ENCODE assay signal across 8 cellular contexts in genomic region chr5:68214472-68215207, GRCh38. TPM values are rescaled to one million over a fixed set of nuclear protein-coding genes. Genes with fewer than 3 reads are reported as not detected.
A peak's percentile ranks its signal among the peaks of the same experiment; 100 is the strongest.
DNase-seq lines count a peak whose midpoint lies in the region; ATAC-seq and TF ChIP-seq lines count a peak whose summit lies in the region.

No MANE protein-coding gene starts in this region.

- peak overlapping the region; percentile 88 for H3K4me2 ChIP-seq in SU-DHL-6 (ENCODE audit: low read depth, low read length, poor library complexity, severe bottlenecking)
- H3K4me2 ChIP-seq in trophoblast cell (ENCODE audit: low read length) = peak overlapping the region; percentile 90

- peak overlapping the region; percentile 87 for H4K8ac ChIP-seq in trophoblast cell (ENCODE audit: low read depth, low read length)

- peaks cover 32% of the 10 kb centered on the region for H3K79me2 ChIP-seq in SU-DHL-6 (ENCODE audit: insufficient read depth, low read length)
- H3K79me2 ChIP-seq in trophoblast cell (ENCODE audit: control insufficient read depth, insufficient read depth, low read length, poor library complexity) = peaks cover 20% of the 10 kb centered on the region

- H2BK120ac ChIP-seq in trophoblast cell (ENCODE audit: insufficient read depth, low read length, poor library complexity) = peak overlapping the region; percentile 91

- peaks cover 10% of the 10 kb centered on the region for H4K20me1 ChIP-seq in SU-DHL-6 (ENCODE audit: low read depth, low read length)

- DNase-seq in activated CD4-positive, CD25-positive, alpha-beta regulatory T cell (lab: John Stamatoyannopoulos, UW) = peak in 3 of 4 experiments; percentile 38 to 65 (median 56)
- DNase-seq in activated CD4-positive, CD25-positive, alpha-beta regulatory T cell treated with anti-CD3 and anti-CD28 coated beads, Interleukin-2, amount 50 U/mL, for 72 hours = no peak
- DNase-seq in fibroblast of mammary gland (ENCODE audit: low read depth) (no peak), trophoblast cell (peak; percentile 33 to 87), NCI-H2107 (lab: John Stamatoyannopoulos, UW) (no peak), NCI-H446 (lab: John Stamatoyannopoulos, UW) (no peak)

- ATAC-seq in HG02678 (IDR thresholded peaks at IDR 0.05; ENCODE audit: unreplicated experiment) = peak; percentile 13

- H3K9ac ChIP-seq in SU-DHL-6 (ENCODE audit: low read length) (peak overlapping the region; percentile 95), trophoblast cell (ENCODE audit: low read length) (peak overlapping the region; percentile 85)

- no peaks in the 10 kb centered on the region for H3K27me3 ChIP-seq in SU-DHL-6 (ENCODE audit: low read length)
- no peaks in the 10 kb centered on the region for H3K27me3 ChIP-seq in trophoblast cell (ENCODE audit: insufficient read depth, low read length)

- peak overlapping the region; percentile 82 for H2BK12ac ChIP-seq in trophoblast cell (ENCODE audit: low read length)

- peaks cover 18% of the 10 kb centered on the region for H3K79me1 ChIP-seq in trophoblast cell (ENCODE audit: low read length)

- H3K9me3 ChIP-seq in SU-DHL-6 (ENCODE audit: insufficient read depth, low read length) (peaks cover 6% of the 10 kb centered on the region; the same call in 1 of the 2 replicates), trophoblast cell (ENCODE audit: insufficient read depth, low read depth, low read length) (peaks cover 6% of the 10 kb centered on the region)

- H2BK5ac ChIP-seq in trophoblast cell (ENCODE audit: low read depth, low read length, poor library complexity) = peak overlapping the region; percentile 99

- peak overlapping the region; percentile 92 for H3K4ac ChIP-seq in trophoblast cell (ENCODE audit: low read depth, low read length)

- H3K18ac ChIP-seq in trophoblast cell (ENCODE audit: low read length) = peak overlapping the region; percentile 83

- H3K23ac ChIP-seq in trophoblast cell (ENCODE audit: low read length) = no peak overlapping the region

- H3K14ac ChIP-seq in trophoblast cell (ENCODE audit: low read length) = peak overlapping the region; percentile 92

- peak overlapping the region; percentile 73 for H2AFZ ChIP-seq in SU-DHL-6 (ENCODE audit: low read depth, low read length, severe bottlenecking)
- peak overlapping the region; percentile 99 for H2AFZ ChIP-seq in trophoblast cell (ENCODE audit: insufficient read depth, low read length, poor library complexity)

- TF ChIP-seq CTCF in SU-DHL-6 (IDR thresholded peaks at IDR 0.05; ENCODE audit: insufficient read depth, low read length, poor library complexity, severe bottlenecking) = no peak
- no peak for TF ChIP-seq CTCF in fibroblast of mammary gland (conservative IDR thresholded peaks at IDR 0.05; ENCODE audit: control insufficient read depth, insufficient read depth, low read depth, low read length)

- no peaks in the 10 kb centered on the region for H3F3A ChIP-seq in SU-DHL-6 (ENCODE audit: insufficient read depth)

- no peaks in the 10 kb centered on the region for H3K9me2 ChIP-seq in SU-DHL-6 (replicated peaks; ENCODE audit: insufficient read depth, low read length)

- H4K91ac ChIP-seq in trophoblast cell (ENCODE audit: low read depth, low read length) = peak overlapping the region; percentile 96

- peak overlapping the region; percentile 94 for H3K27ac ChIP-seq in SU-DHL-6 (ENCODE audit: low read depth, low read length)
- peak overlapping the region; percentile 97 for H3K27ac ChIP-seq in trophoblast cell (ENCODE audit: low read depth, low read length)

- H3K4me1 ChIP-seq in trophoblast cell (ENCODE audit: control insufficient read depth in 1 of 2, insufficient read depth in 2 of 2, low read length in 2 of 2) = no peaks in the 10 kb centered on the region

- peak overlapping the region; percentile 62 for H3K4me3 ChIP-seq in SU-DHL-6 (ENCODE audit: insufficient read depth, low read length, poor library complexity, severe bottlenecking)
- H3K4me3 ChIP-seq in fibroblast of mammary gland (ENCODE audit: control insufficient read depth, low read depth, low read length) = peak overlapping the region; percentile 65
- peak overlapping the region; percentile 82 for H3K4me3 ChIP-seq in trophoblast cell (ENCODE audit: low read depth, low read length)

- WGBS in trophoblast cell (ENCODE audit: extremely low coverage, insufficient coverage, insufficient read length) = no CpG with 5 or more reads among the region's 37 CpGs

- no peak overlapping the region for H2AK5ac ChIP-seq in trophoblast cell (ENCODE audit: low read length)

- no peaks in the 10 kb centered on the region for H3K36me3 ChIP-seq in SU-DHL-6 (ENCODE audit: low read length)
- peaks cover 0 to 2% of the 10 kb centered on the region in 2 experiments for H3K36me3 ChIP-seq in trophoblast cell (ENCODE audit: control insufficient read depth in 1 of 2, insufficient read depth in 2 of 2, low read length in 2 of 2)

- peak overlapping the region; percentile 87 for H4K12ac ChIP-seq in trophoblast cell (ENCODE audit: low read depth, low read length)

RNA-seq across cellular contexts. Expression of gene PIK3R1, which starts 0.9 kb away (rescaled TPM):
- 94.8 and 100 TPM in 2 replicates for polyA plus RNA-seq in trophoblast cell (2013)

Comparison
In these comparisons a context has a peak if more than half of its experiments do, and no peak if none do; other contexts are left out.
1. DNase-seq: peak in activated CD4-positive, CD25-positive, alpha-beta regulatory T cell (3 of 4) and trophoblast cell (2 of 2); none in activated CD4-positive, CD25-positive, alpha-beta regulatory T cell treated with anti-CD3 and anti-CD28 coated beads, Interleukin-2, amount 50 U/mL, for 72 hours (single experiment), fibroblast of mammary gland (single experiment), NCI-H2107 (single experiment) and NCI-H446 (0 of 2).
2. Peak in every context shown above with its lines, with median percentiles within 50 percentile points of each other: H3K4me3 ChIP-seq.